Comparison of ENCODE assay signal across 10 cellular contexts in genomic region chr5:141491323-141492167, GRCh38. TPM values are rescaled to one million over a fixed set of nuclear protein-coding genes. Genes with fewer than 3 reads are reported as not detected.
DNase-seq lines count a peak whose midpoint lies in the region; ATAC-seq, FAIRE-seq and TF ChIP-seq lines count a peak whose summit lies in the region.
"Had no signal": no experiment of that assay in that cellular context is flagged by ENCODE, and none has a peak within 500 bp of the region (broad histone marks: within the 10 kb centered on the region; RNA-seq: fewer than 3 reads in every experiment).

No MANE protein-coding gene starts in this region.

- TF ChIP-seq POLR2A in GM12878 (IDR thresholded peaks at IDR 0.05; ENCODE audit: low read depth, low read length): no peak

- in situ Hi-C loops in GM12878 (cut with MboI): no loop called here

- peak overlapping the region; percentile 79 for H2AFZ ChIP-seq in GM12878 (ENCODE audit: control insufficient read depth, low read depth, low read length)

- no peak for FAIRE-seq in GM12878 (lab: Jason Lieb, UNC)

- CTCF ChIA-PET in GM12878 (lab: Yijun Ruan, JAX): interaction anchor here (0.7 to 3.4 kb wide), 7 partner anchors 15 to 72 kb away, joined by 4 to 23 read pairs (median 7); partner anchors contain the start of genes PCDHGA11 and PCDHGC3

- peak overlapping the region; percentile 3; the same call in 1 of the 2 replicates for H3K9ac ChIP-seq in GM12878 (ENCODE audit: control insufficient read depth, insufficient read depth, low read length)

- ATAC-seq in GM18873 (IDR thresholded peaks at IDR 0.05; ENCODE audit: low FRiP score, unreplicated experiment) (peak; percentile 11), HG02759 (IDR thresholded peaks at IDR 0.05; ENCODE audit: unreplicated experiment) (peak; percentile 20), GM12878 (no peak; the same call in 2 of the 3 replicates)

- H3K27me3 ChIP-seq in GM12878 (replicated peaks in 1 of 2; ENCODE audit: control insufficient read depth in 2 of 2, insufficient read depth in 2 of 2, low read length in 1 of 2): no peaks in the 10 kb centered on the region; a peak in 1 of 4 replicates
- H3K27me3 ChIP-seq: breast epithelium had no signal

- no peaks in the 10 kb centered on the region for H3K79me2 ChIP-seq in GM12878 (ENCODE audit: control insufficient read depth, insufficient read depth, low read length)

- no peaks in the 10 kb centered on the region for H4K20me1 ChIP-seq in GM12878 (ENCODE audit: control insufficient read depth, insufficient read depth)

- BruUV-seq in GM12878 (replicated peaks; lab: Mats Ljungman, UMichigan): no TSS peak

- SMC1A ChIA-PET in GM12878 (lab: Charles Lee; ENCODE audit: uncharacterized antibody, unreplicated experiment): interaction anchor here (1.4 to 2.0 kb wide), 3 partner anchors 8 to 18 kb away, joined by 3 to 6 read pairs (median 4); no protein-coding TSS in a partner anchor

- POLR2A ChIA-PET in GM12878 (lab: Charles Lee): interaction anchor here (1.2 to 1.7 kb wide), 2 partner anchors 15 to 22 kb away, joined by 3 to 5 read pairs; no protein-coding TSS in a partner anchor

- H3K4me3 ChIP-seq in GM12878 (peak overlapping the region; percentile 65), retinal pigment epithelial cell (ENCODE audit: low read length) (peak overlapping the region; percentile 15)
- H3K4me3 ChIP-seq: breast epithelium had no signal

- H3K4me1 ChIP-seq in GM12878 (ENCODE audit: control insufficient read depth, insufficient read depth, low read length): peaks cover 24% of the 10 kb centered on the region
- H3K4me1 ChIP-seq: breast epithelium had no signal

- no peak overlapping the region for H3K27ac ChIP-seq in GM12878 (ENCODE audit: control insufficient read depth, insufficient read depth)
- H3K27ac ChIP-seq: breast epithelium had no signal

- H3K36me3 ChIP-seq in GM12878 (ENCODE audit: control insufficient read depth in 2 of 2, insufficient read depth in 2 of 2, low read length in 1 of 2): no peaks in the 10 kb centered on the region; a peak in 1 of 4 replicates
- H3K36me3 ChIP-seq: breast epithelium had no signal

- H3K9me3 ChIP-seq in GM12878 (replicated peaks; ENCODE audit: control insufficient read depth, insufficient read depth, low read length): no peaks in the 10 kb centered on the region; the same call in 2 of the 3 replicates
- H3K9me3 ChIP-seq: breast epithelium had no signal

- DNase-seq in GM12878 (ENCODE audit: low read depth, low spot score) (no peak), retinal pigment epithelial cell (ENCODE audit: low read depth) (no peak), NCI-H1694 (lab: John Stamatoyannopoulos, UW) (no peak), NCI-H1694 treated with DMSO at 0.1 percent for 48 hours (lab: John Stamatoyannopoulos, UW) (no peak)
- no peak for DNase-seq in NK-92 treated with Interleukin-12 subunit alpha and Interleukin-12 subunit beta, amount 100 ng/mL, for 24 hours (lab: John Stamatoyannopoulos, UW)
- DNase-seq in stimulated activated naive CD4-positive, alpha-beta T cell (lab: John Stamatoyannopoulos, UW): no peak
- DNase-seq: HFFc6 had no signal

- TF ChIP-seq RAD21 in GM12878 (IDR thresholded peaks at IDR 0.05; ENCODE audit: insufficient read depth, low read depth, low read length): no peak

- TF ChIP-seq EP300 in GM12878 (IDR thresholded peaks at IDR 0.05; ENCODE audit: borderline replicate concordance in 1 of 2, control insufficient read depth in 1 of 2, low read depth in 2 of 2, low read length in 2 of 2): no peak

- RAD21 ChIA-PET in GM12878 (lab: Charles Lee; ENCODE audit: unreplicated experiment): interaction anchor here (0.6 to 1.9 kb wide), 2 partner anchors 16 to 79 kb away, joined by 3 to 8 read pairs; partner anchors contain the start of gene PCDHGA10

- peak overlapping the region; percentile 97 for H3K4me2 ChIP-seq in GM12878 (ENCODE audit: control insufficient read depth, insufficient read depth)

- 16% methylated on average over 64 of the region's 66 CpGs for WGBS in GM12878 (ENCODE audit: insufficient coverage, insufficient replicate concordance, low lambda C conversion rate, missing lambda C conversion rate)

- TF ChIP-seq CTCF in GM12878 (IDR thresholded peaks at IDR 0.05 in 2 of 3, conservative IDR thresholded peaks at IDR 0.05 in 1 of 3; ENCODE audit: control insufficient read depth in 2 of 3, extremely low read depth in 1 of 3, insufficient read depth in 1 of 3, low read depth in 3 of 3, low read length in 3 of 3) (no peak), retinal pigment epithelial cell (conservative IDR thresholded peaks at IDR 0.05; ENCODE audit: low read depth, low read length) (no peak)

- intact Hi-C loops in GM12878 (cut with micrococcal nuclease; ENCODE audit: unreplicated experiment): no loop called here

TF ChIP-seq in GM12878, 131 proteins besides CTCF, POLR2A, EP300 and RAD21 (continues in another document):
- TF ChIP-seq E4F1 (IDR thresholded peaks at IDR 0.05; ENCODE audit: borderline replicate concordance, partially characterized antibody): no peak

RNA-seq across cellular contexts. Expression of gene PCDHGC5, which starts 2.7 kb away (rescaled TPM):
- 4.6 and 4.9 TPM in 2 replicates for total RNA-seq in GM12878 (2013; cell fraction: nucleolus; rRNA removed)
- total RNA-seq in GM12878 (2014; rRNA removed) (0.62 and 0.93 TPM in 2 replicates), GM12878 (2014; rRNA removed; fragmentation: Illumina TruSeq; extraction: Trizol) (0.46 and 0.58 TPM in 2 replicates), GM12878 (2021) (0.72 and 0.87 TPM in 2 replicates)
- 0.08 TPM for polyA plus RNA-seq in GM12878 (2011; ENCODE audit: low read depth)
- polyA plus RNA-seq in GM12878 (2011; rRNA removed) (0.05 TPM in 1 of 2 replicates, not detected in the other), GM12878 (2014; fragmentation: Illumina TruSeq; extraction: Trizol) (0.14 and 0.15 TPM in 2 replicates), GM12878 (2014; fragmentation: Nextera tagmentation; extraction: Ambion mirVana) (not detected), GM12878 (2014; rRNA removed) (0.20 and 0.29 TPM in 2 replicates), GM12878 (2016; fragmentation: Nextera tagmentation; extraction: Ambion mirVana) (under 1 TPM; 0.05 to 0.06 TPM)
- not detected in 2 replicates for polyA plus RNA-seq in GM12878 (2011; cell fraction: cytosol; rRNA removed)
- polyA plus RNA-seq in GM12878 (2011; cell fraction: nucleus; rRNA removed): 0.33 and 0.41 TPM in 2 replicates
- 0.05 and 0.06 TPM in 2 replicates for polyA plus RNA-seq in GM12878 (2012)
- polyA minus RNA-seq in GM12878 (2011; rRNA and poly(A)+ RNA removed): 0.51 and 1.1 TPM in 2 replicates
- polyA minus RNA-seq in GM12878 (2011; cell fraction: cytosol; rRNA and poly(A)+ RNA removed): 0.31 TPM in 1 of 2 replicates, not detected in the other
- 1.1 and 2.2 TPM in 2 replicates for polyA minus RNA-seq in GM12878 (2011; cell fraction: nucleus; rRNA and poly(A)+ RNA removed)

RNA-seq across cellular contexts. Expression of gene PCDHGC4, which starts 6.7 kb away (rescaled TPM):
- 5.5 and 6.1 TPM in 2 replicates for total RNA-seq in GM12878 (2013; cell fraction: nucleolus; rRNA removed)
- total RNA-seq in GM12878 (2014; rRNA removed): 0.82 and 1.2 TPM in 2 replicates
- 1.0 TPM in 2 replicates for total RNA-seq in GM12878 (2014; rRNA removed; fragmentation: Illumina TruSeq; extraction: Trizol)
- 1.1 TPM in 2 replicates for total RNA-seq in GM12878 (2021)
- 0.07 TPM for polyA plus RNA-seq in GM12878 (2011; ENCODE audit: low read depth)
- polyA plus RNA-seq in GM12878 (2011; rRNA removed): 0.03 and 0.04 TPM in 2 replicates
- polyA plus RNA-seq in GM12878 (2011; cell fraction: cytosol; rRNA removed): 0.03 TPM in 2 replicates
- polyA plus RNA-seq in GM12878 (2011; cell fraction: nucleus; rRNA removed): 0.37 and 0.39 TPM in 2 replicates
- polyA plus RNA-seq in GM12878 (2012): 0.15 and 0.18 TPM in 2 replicates
- polyA plus RNA-seq in GM12878 (2014; fragmentation: Illumina TruSeq; extraction: Trizol): 0.54 and 0.55 TPM in 2 replicates
- polyA plus RNA-seq in GM12878 (2014; fragmentation: Nextera tagmentation; extraction: Ambion mirVana): under 1 TPM; 0.13 to 0.18 TPM
- 0.58 and 0.61 TPM in 2 replicates for polyA plus RNA-seq in GM12878 (2014; rRNA removed)
- under 1 TPM; 0.21 to 0.49 TPM for polyA plus RNA-seq in GM12878 (2016; fragmentation: Nextera tagmentation; extraction: Ambion mirVana)
- polyA minus RNA-seq in GM12878 (2011; rRNA and poly(A)+ RNA removed): 0.73 and 1.2 TPM in 2 replicates
- not detected in 2 replicates for polyA minus RNA-seq in GM12878 (2011; cell fraction: cytosol; rRNA and poly(A)+ RNA removed)
- 0.97 and 1.4 TPM in 2 replicates for polyA minus RNA-seq in GM12878 (2011; cell fraction: nucleus; rRNA and poly(A)+ RNA removed)

RNA-seq across cellular contexts. Expression of gene PCDHGC3, which starts 15.8 kb away (rescaled TPM):
- 9.8 and 12.7 TPM in 2 replicates for total RNA-seq in GM12878 (2013; cell fraction: nucleolus; rRNA removed)
- total RNA-seq in GM12878 (2014; rRNA removed) (11.0 TPM in 2 replicates), GM12878 (2014; rRNA removed; fragmentation: Illumina TruSeq; extraction: Trizol) (6.3 TPM in 2 replicates), GM12878 (2021) (20.5 TPM in 2 replicates)
- polyA plus RNA-seq in GM12878 (2011; ENCODE audit: low read depth): 5.8 TPM
- polyA plus RNA-seq in GM12878 (2011; rRNA removed) (0.86 and 1.5 TPM in 2 replicates), GM12878 (2014; fragmentation: Illumina TruSeq; extraction: Trizol) (22.1 and 23.5 TPM in 2 replicates), GM12878 (2014; fragmentation: Nextera tagmentation; extraction: Ambion mirVana) (under 1 TPM; 0.53 to 0.60 TPM), GM12878 (2014; rRNA removed) (13.1 and 14.5 TPM in 2 replicates), GM12878 (2016; fragmentation: Nextera tagmentation; extraction: Ambion mirVana) (10 to 100 TPM; 14.7 to 22.0 TPM)
- 1.7 and 2.3 TPM in 2 replicates for polyA plus RNA-seq in GM12878 (2011; cell fraction: cytosol; rRNA removed)
- polyA plus RNA-seq in GM12878 (2011; cell fraction: nucleus; rRNA removed): 1.5 and 2.3 TPM in 2 replicates
- 8.4 and 10.8 TPM in 2 replicates for polyA plus RNA-seq in GM12878 (2012)
- polyA minus RNA-seq in GM12878 (2011; rRNA and poly(A)+ RNA removed): 2.3 and 2.4 TPM in 2 replicates
- 0.94 and 1.9 TPM in 2 replicates for polyA minus RNA-seq in GM12878 (2011; cell fraction: cytosol; rRNA and poly(A)+ RNA removed)
- polyA minus RNA-seq in GM12878 (2011; cell fraction: nucleus; rRNA and poly(A)+ RNA removed): 3.0 and 6.0 TPM in 2 replicates
